Comparison of ENCODE assay signal across 21 cellular contexts in the genomic region with DNA sequence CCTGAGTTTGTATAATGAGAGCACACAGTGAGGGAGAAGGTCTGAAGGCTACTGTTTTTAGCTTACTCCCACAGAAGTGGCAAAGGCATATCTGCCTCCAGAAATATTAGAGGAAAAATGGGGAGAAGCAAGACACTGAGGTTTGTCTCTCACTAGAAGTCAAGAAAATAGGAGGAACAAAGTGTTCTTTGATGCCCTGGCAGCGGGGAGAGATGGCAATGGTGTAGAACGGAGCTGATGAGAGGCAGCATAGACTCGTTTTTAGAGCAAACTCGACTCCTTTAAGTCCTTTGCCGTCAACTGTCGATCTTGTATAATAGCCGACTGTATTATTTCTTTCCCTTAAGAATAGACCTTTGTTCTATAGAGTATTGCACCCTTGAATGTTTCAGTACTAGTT.
DNase-seq lines count a peak whose midpoint lies in the region; ATAC-seq lines count a peak whose summit lies in the region.
"Had no signal": no experiment of that assay in that cellular context is flagged by ENCODE, and none has a peak within 500 bp of the region (broad histone marks: within the 10 kb centered on the region; RNA-seq: fewer than 3 reads in every experiment).

No MANE protein-coding gene starts in this region.

- H3K27me3 ChIP-seq in thymus (ENCODE audit: control insufficient read depth, insufficient read depth): no peaks in the 10 kb centered on the region
- H3K27me3 ChIP-seq: heart right ventricle, pancreas, SJSA1, uterus had no signal

- H3K27me3 Mint-ChIP-seq in activated naive CD4-positive, alpha-beta T cell treated with anti-CD3 and anti-CD28 coated beads for 36 hours (ENCODE audit: low read depth): no peaks in the 10 kb centered on the region
- H3K27me3 Mint-ChIP-seq in activated T-helper 17 cell treated with anti-CD3 and anti-CD28 coated beads, Interleukin-2, amount 50 U/mL, for 72 hours: no peaks in the 10 kb centered on the region
- peaks cover 0 to 2% (median 2%) of the 10 kb centered on the region in 3 donors for H3K27me3 Mint-ChIP-seq in immature natural killer cell (ENCODE audit: low read depth in 3 of 3)

- CTCF ChIA-PET in activated naive CD4-positive, alpha-beta T cell treated with anti-CD3 and anti-CD28 coated beads for 36 hours (lab: Charles Lee): interaction anchor here (1.1 to 1.6 kb wide), 4 partner anchors 27 to 75 kb away, joined by 3 to 5 read pairs (median 4); no protein-coding TSS in a partner anchor

- H3K9me3 Mint-ChIP-seq in activated naive CD4-positive, alpha-beta T cell treated with anti-CD3 and anti-CD28 coated beads for 36 hours: no peaks in the 10 kb centered on the region
- no peaks in the 10 kb centered on the region for H3K9me3 Mint-ChIP-seq in activated T-helper 17 cell treated with anti-CD3 and anti-CD28 coated beads, Interleukin-2, amount 50 U/mL, for 72 hours
- H3K9me3 Mint-ChIP-seq in immature natural killer cell: no peaks in the 10 kb centered on the region
- H3K9me3 Mint-ChIP-seq: mesothelial cell of epicardium had no signal

- H3K36me3 Mint-ChIP-seq in activated naive CD4-positive, alpha-beta T cell treated with anti-CD3 and anti-CD28 coated beads for 36 hours (ENCODE audit: low read depth): peaks cover 3% of the 10 kb centered on the region
- H3K36me3 Mint-ChIP-seq in activated T-helper 17 cell treated with anti-CD3 and anti-CD28 coated beads, Interleukin-2, amount 50 U/mL, for 72 hours (ENCODE audit: low read depth): peaks cover 17% of the 10 kb centered on the region
- H3K36me3 Mint-ChIP-seq in immature natural killer cell: no peaks in the 10 kb centered on the region
- H3K36me3 Mint-ChIP-seq: mesothelial cell of epicardium had no signal

- peaks cover 87% of the 10 kb centered on the region for H3K4me1 Mint-ChIP-seq in activated naive CD4-positive, alpha-beta T cell treated with anti-CD3 and anti-CD28 coated beads for 36 hours (ENCODE audit: low read depth)
- H3K4me1 Mint-ChIP-seq in activated T-helper 17 cell treated with anti-CD3 and anti-CD28 coated beads, Interleukin-2, amount 50 U/mL, for 72 hours: peaks cover 59% of the 10 kb centered on the region
- peaks cover 90 to 100% of the 10 kb centered on the region in 2 donors for H3K4me1 Mint-ChIP-seq in immature natural killer cell
- H3K4me1 Mint-ChIP-seq: mesothelial cell of epicardium had no signal

- no peak for DNase-seq in activated naive CD4-positive, alpha-beta T cell treated with anti-CD3 and anti-CD28 coated beads for 36 hours
- DNase-seq in activated naive CD4-positive, alpha-beta T cell (lab: John Stamatoyannopoulos, UW): no peak
- DNase-seq in immature natural killer cell (no peak), SK-N-DZ (ENCODE audit: low spot score) (no peak)
- DNase-seq: Calu3, cortex of kidney, H7, heart right ventricle, kidney, NCI-H2081 treated with DMSO at 0.1 percent for 48 hours, NCI-H524 treated with DMSO at 0.1 percent for 48 hours, OCI-M1, pancreas, uterus, WERI-Rb-1 had no signal

- H3K27ac ChIP-seq in thymus (ENCODE audit: low read depth): peak overlapping the region; percentile 68
- H3K27ac ChIP-seq: pancreas, SJSA1, uterus, WERI-Rb-1 had no signal

- H3K4me3 ChIP-seq in thymus (ENCODE audit: low read length): no peak overlapping the region
- H3K4me3 ChIP-seq: heart right ventricle, pancreas, SJSA1, uterus had no signal

- ATAC-seq in activated T-helper 17 cell treated with anti-CD3 and anti-CD28 coated beads, Interleukin-2, amount 50 U/mL, for 72 hours (replicated peaks): no peak
- no peak for ATAC-seq in HG03460 (IDR thresholded peaks at IDR 0.05; ENCODE audit: unreplicated experiment)
- no peak for ATAC-seq in HG03378 (IDR thresholded peaks at IDR 0.05; ENCODE audit: unreplicated experiment)
- ATAC-seq: heart right ventricle, pancreas had no signal

- no peaks in the 10 kb centered on the region for H3K36me3 ChIP-seq in thymus (ENCODE audit: control insufficient read depth, insufficient read depth)
- H3K36me3 ChIP-seq: heart right ventricle, pancreas, SJSA1, uterus, WERI-Rb-1 had no signal

- H3K27ac Mint-ChIP-seq in activated naive CD4-positive, alpha-beta T cell treated with anti-CD3 and anti-CD28 coated beads for 36 hours: peak overlapping the region; percentile 91
- peak overlapping the region; percentile 83 for H3K27ac Mint-ChIP-seq in activated T-helper 17 cell treated with anti-CD3 and anti-CD28 coated beads, Interleukin-2, amount 50 U/mL, for 72 hours
- peak overlapping the region; percentile 91 to 97 (median 94) for H3K27ac Mint-ChIP-seq in immature natural killer cell
- H3K27ac Mint-ChIP-seq: mesothelial cell of epicardium had no signal

- peaks cover 42% of the 10 kb centered on the region for H3K4me1 ChIP-seq in thymus (ENCODE audit: control insufficient read depth, insufficient read depth, low read length)
- H3K4me1 ChIP-seq: pancreas, uterus had no signal

- H3K9me3 ChIP-seq in thymus (ENCODE audit: control insufficient read depth): no peaks in the 10 kb centered on the region
- H3K9me3 ChIP-seq: heart right ventricle, pancreas, SJSA1, uterus had no signal

- WGBS in thymus: 68% methylated on average over 7 of the region's 7 CpGs

- peak overlapping the region; percentile 59 for H3K4me3 Mint-ChIP-seq in activated naive CD4-positive, alpha-beta T cell treated with anti-CD3 and anti-CD28 coated beads for 36 hours
- H3K4me3 Mint-ChIP-seq in activated T-helper 17 cell treated with anti-CD3 and anti-CD28 coated beads, Interleukin-2, amount 50 U/mL, for 72 hours: peak overlapping the region; percentile 84
- peak overlapping the region in 4 of 5 donors; percentile 4 to 42 (median 20) for H3K4me3 Mint-ChIP-seq in immature natural killer cell
- H3K4me3 Mint-ChIP-seq: mesothelial cell of epicardium had no signal

- intact Hi-C loops in activated naive CD4-positive, alpha-beta T cell treated with anti-CD3 and anti-CD28 coated beads for 36 hours (cut with micrococcal nuclease): loop anchor here (5.0 kb wide), 1 partner anchor 140 kb away; no protein-coding TSS in a partner anchor

Comparison
In these comparisons a context has a peak if more than half of its experiments do, and no peak if none do; other contexts are left out.
1. H3K4me3 Mint-ChIP-seq: peak in every context shown above with its lines; median percentile 84 in activated T-helper 17 cell treated with anti-CD3 and anti-CD28 coated beads, Interleukin-2, amount 50 U/mL, for 72 hours; 59 in activated naive CD4-positive, alpha-beta T cell treated with anti-CD3 and anti-CD28 coated beads for 36 hours; 20 in immature natural killer cell.